ENCODE assay signal across 31 cellular contexts in genomic region chr1:1313500-1314236, GRCh38. TPM values are rescaled to one million over a fixed set of nuclear protein-coding genes. Genes with fewer than 3 reads are reported as not detected.
"Had no signal": no experiment of that assay in that cellular context is flagged by ENCODE, and none has a peak within 500 bp of the region (broad histone marks: within the 10 kb centered on the region; RNA-seq: fewer than 3 reads in every experiment).

No MANE protein-coding gene starts in this region.

- H3K27me3 Mint-ChIP-seq: activated CD4-positive, alpha-beta T cell treated with anti-CD3 and anti-CD28 coated beads for 36 hours; activated CD8-positive, alpha-beta memory T cell treated with anti-CD3 and anti-CD28 coated beads, Interleukin-2, amount 10 ng/mL, durations not matched to agents 7 days and 5 days; central memory CD8-positive, alpha-beta T cell; dendritic cell treated with granulocyte-macrophage colony-stimulating factor and Interleukin-4, amounts not matched to agents 40 ng/mL and 50 ng/mL, for 4 days; natural killer cell treated with Interleukin-12 subunit alpha and Interleukin-12 subunit beta and Interleukin-15 and Interleukin-18, amount 100 ng/mL, for 72 hours; stimulated activated memory B cell treated with anti-CD40 and anti-IgM and Interleukin-4, amounts not matched to agents 10 μg/mL and 1 μg/mL and 100 μg/mL, for 72 hours had no signal

- H3K27ac Mint-ChIP-seq: activated CD4-positive, alpha-beta T cell treated with anti-CD3 and anti-CD28 coated beads for 36 hours; activated CD8-positive, alpha-beta memory T cell treated with anti-CD3 and anti-CD28 coated beads, Interleukin-2, amount 10 ng/mL, durations not matched to agents 7 days and 5 days; activated CD8-positive, alpha-beta T cell treated with anti-CD3 and anti-CD28 coated beads, Interleukin-2, amount 10 ng/mL, durations not matched to agents 7 days and 5 days; activated T-helper 2 cell treated with anti-CD3 and anti-CD28 coated beads, Interferon-gamma antibody, Interleukin-2, Interleukin-4, amounts not matched to agents 10 μg/mL and 5 μg/mL and 100 μg/mL, durations not matched to agents 14 hours and 24 hours and 36 hours; dendritic cell treated with granulocyte-macrophage colony-stimulating factor and Interleukin-4, amounts not matched to agents 40 ng/mL and 50 ng/mL, for 4 days; natural killer cell treated with Interleukin-12 subunit alpha and Interleukin-12 subunit beta and Interleukin-15 and Interleukin-18, amount 100 ng/mL, for 72 hours; stimulated activated memory B cell treated with anti-CD40 and anti-IgM and Interleukin-4, amounts not matched to agents 10 μg/mL and 1 μg/mL and 100 μg/mL, for 72 hours; T-helper 2 cell treated with Interferon-gamma antibody and Interleukin-4, amounts not matched to agents 5 μg/mL and 100 μg/mL, for 36 hours had no signal

- H3K27ac ChIP-seq: epithelial cell of prostate, esophagus squamous epithelium, left lung, neutrophil, prostate gland, testis, transverse colon had no signal

- FAIRE-seq: bronchial epithelial cell, islet of Langerhans, small intestine had no signal

- H3K9me3 ChIP-seq: esophagus squamous epithelium, left lung, neutrophil, prostate gland, sigmoid colon, testis, transverse colon had no signal

- H3K4me1 Mint-ChIP-seq: central memory CD8-positive, alpha-beta T cell had no signal

- H3K27me3 ChIP-seq: esophagus squamous epithelium, left lung, sigmoid colon, testis, transverse colon had no signal

- H3K9me3 Mint-ChIP-seq: activated naive CD4-positive, alpha-beta T cell treated with anti-CD3 and anti-CD28 coated beads, Interleukin-2, amount 50 U/mL, for 72 hours; activated T-helper 2 cell treated with anti-CD3 and anti-CD28 coated beads, Interferon-gamma antibody, Interleukin-2, Interleukin-4, amounts not matched to agents 10 μg/mL and 5 μg/mL and 100 μg/mL, durations not matched to agents 14 hours and 24 hours and 36 hours; central memory CD8-positive, alpha-beta T cell; dendritic cell treated with granulocyte-macrophage colony-stimulating factor and Interleukin-4, amounts not matched to agents 40 ng/mL and 50 ng/mL, for 4 days; natural killer cell treated with Interleukin-12 subunit alpha and Interleukin-12 subunit beta and Interleukin-15 and Interleukin-18, amount 100 ng/mL, for 72 hours; stimulated activated memory B cell treated with anti-CD40 and anti-IgM and Interleukin-4, amounts not matched to agents 10 μg/mL and 1 μg/mL and 100 μg/mL, for 72 hours; T-helper 2 cell treated with Interferon-gamma antibody and Interleukin-4, amounts not matched to agents 5 μg/mL and 100 μg/mL, for 36 hours had no signal

- H3K36me3 Mint-ChIP-seq: activated naive CD4-positive, alpha-beta T cell treated with anti-CD3 and anti-CD28 coated beads, Interleukin-2, amount 50 U/mL, for 72 hours; natural killer cell treated with Interleukin-12 subunit alpha and Interleukin-12 subunit beta and Interleukin-15 and Interleukin-18, amount 100 ng/mL, for 72 hours had no signal

- H3K4me3 Mint-ChIP-seq: activated CD4-positive, alpha-beta T cell treated with anti-CD3 and anti-CD28 coated beads for 36 hours; activated CD8-positive, alpha-beta memory T cell treated with anti-CD3 and anti-CD28 coated beads, Interleukin-2, amount 10 ng/mL, durations not matched to agents 7 days and 5 days; activated CD8-positive, alpha-beta T cell treated with anti-CD3 and anti-CD28 coated beads, Interleukin-2, amount 10 ng/mL, durations not matched to agents 7 days and 5 days; central memory CD8-positive, alpha-beta T cell; dendritic cell treated with granulocyte-macrophage colony-stimulating factor and Interleukin-4, amounts not matched to agents 40 ng/mL and 50 ng/mL, for 4 days; natural killer cell treated with Interleukin-12 subunit alpha and Interleukin-12 subunit beta and Interleukin-15 and Interleukin-18, amount 100 ng/mL, for 72 hours; stimulated activated memory B cell treated with anti-CD40 and anti-IgM and Interleukin-4, amounts not matched to agents 10 μg/mL and 1 μg/mL and 100 μg/mL, for 72 hours; T-helper 2 cell treated with Interferon-gamma antibody and Interleukin-4, amounts not matched to agents 5 μg/mL and 100 μg/mL, for 36 hours had no signal

- H3K4me3 ChIP-seq: esophagus squamous epithelium, left lung, lung, prostate gland, sigmoid colon, testis, transverse colon had no signal

- ATAC-seq: activated CD4-positive, alpha-beta T cell treated with anti-CD3 and anti-CD28 coated beads for 36 hours; activated CD8-positive, alpha-beta memory T cell treated with anti-CD3 and anti-CD28 coated beads, Interleukin-2, amount 10 ng/mL, durations not matched to agents 7 days and 5 days; activated CD8-positive, alpha-beta T cell treated with anti-CD3 and anti-CD28 coated beads, Interleukin-2, amount 10 ng/mL, durations not matched to agents 7 days and 5 days; activated naive CD4-positive, alpha-beta T cell treated with anti-CD3 and anti-CD28 coated beads, Interleukin-2, amount 50 U/mL, for 72 hours; left lung; natural killer cell treated with Interleukin-12 subunit alpha and Interleukin-12 subunit beta and Interleukin-15 and Interleukin-18, amount 100 ng/mL, for 72 hours; stimulated activated memory B cell treated with anti-CD40 and anti-IgM and Interleukin-4, amounts not matched to agents 10 μg/mL and 1 μg/mL and 100 μg/mL, for 72 hours had no signal

- DNase-seq: activated CD4-positive, alpha-beta T cell treated with anti-CD3 and anti-CD28 coated beads for 36 hours; activated CD4-positive, CD25-positive, alpha-beta regulatory T cell; activated CD8-positive, alpha-beta memory T cell treated with anti-CD3 and anti-CD28 coated beads, Interleukin-2, amount 10 ng/mL, durations not matched to agents 7 days and 5 days; activated CD8-positive, alpha-beta T cell treated with anti-CD3 and anti-CD28 coated beads, Interleukin-2, amount 10 ng/mL, durations not matched to agents 7 days and 5 days; activated T-cell treated with anti-CD3 and anti-CD28 coated beads, Interleukin-2, amount 50 U/mL, for 48 hours; esophagus squamous epithelium; foreskin melanocyte; left lung; mesendoderm; retina; sigmoid colon; small intestine; stimulated activated CD4-positive, alpha-beta T cell treated with anti-CD3 and anti-CD28 coated beads, Interleukin-1b, Interleukin-23, amount 100 ng/mL, for 48 hours; stimulated activated CD4-positive, alpha-beta T cell treated with anti-CD3 and anti-CD28 coated beads, Interleukin-4, amount 100 ng/mL, for 4 hours; stimulated activated CD8-positive, alpha-beta memory T cell treated with anti-CD3 and anti-CD28 coated beads, Interleukin-4, amount 100 ng/mL, for 48 hours; T-helper 1 cell; testis; transverse colon had no signal

RNA-seq across cellular contexts. Expression of gene TAS1R3, which starts 17.4 kb away (rescaled TPM):
- total RNA-seq: sigmoid colon had no signal
